In genomic region chr11:27158763-27159679, GRCh38 we compare ENCODE assay signal across 8 cellular contexts.
DNase-seq lines count a peak whose midpoint lies in the region; FAIRE-seq and TF ChIP-seq lines count a peak whose summit lies in the region.

No MANE protein-coding gene starts in this region.

- H3K4me3 Mint-ChIP-seq in Calu3 (ENCODE audit: low read depth, unreplicated experiment): no peak overlapping the region
- H3K4me3 Mint-ChIP-seq in type B pancreatic cell: no peak overlapping the region
- H3K4me3 Mint-ChIP-seq in immature natural killer cell: no peak overlapping the region

- CTCF ChIA-PET in Calu3 (lab: Charles Lee): interaction anchor here (0.6 to 2.4 kb wide), 8 partner anchors 9 to 405 kb away, joined by 3 to 17 read pairs (median 4); no protein-coding TSS in a partner anchor

- H3K27ac ChIP-seq in caudate nucleus (ENCODE audit: low read depth, low read length): no peak overlapping the region

- no peaks in the 10 kb centered on the region for H3K9me3 Mint-ChIP-seq in Calu3 (ENCODE audit: low read depth, unreplicated experiment)
- no peaks in the 10 kb centered on the region for H3K9me3 Mint-ChIP-seq in type B pancreatic cell
- peaks cover 0 to 6% (median under 1%) of the 10 kb centered on the region in 6 donors for H3K9me3 Mint-ChIP-seq in immature natural killer cell

- DNase-seq in Calu3: peak; percentile 53
- peak; percentile 13 for DNase-seq in GM19239 (ENCODE audit: insufficient read length, low spot score)
- DNase-seq in HS-5 (ENCODE audit: low read depth): peak; percentile 52
- peak; percentile 46 for DNase-seq in NT2/D1 (ENCODE audit: low read depth, low spot score)
- peak in 39 of 61 donors; percentile 2 to 80 (median 23) for DNase-seq in caudate nucleus (lab: John Stamatoyannopoulos, UW)
- DNase-seq in kidney glomerular epithelial cell (lab: John Stamatoyannopoulos, UW): peak; percentile 61
- no peak for DNase-seq in type B pancreatic cell (ENCODE audit: extremely low spot score, unreplicated experiment)
- no peak for DNase-seq in immature natural killer cell

- no TSS peak for BruUV-seq in Calu3 (replicated peaks; lab: Mats Ljungman, UMichigan)

- H3K4me1 Mint-ChIP-seq in Calu3 (ENCODE audit: low read depth, unreplicated experiment) (peaks cover 8% of the 10 kb centered on the region), type B pancreatic cell (ENCODE audit: unreplicated experiment) (no peaks in the 10 kb centered on the region), immature natural killer cell (no peaks in the 10 kb centered on the region)

- no peak overlapping the region for H3K9ac ChIP-seq in NT2/D1 (ENCODE audit: insufficient read length, low read depth)

- TF ChIP-seq CTCF in Calu3 (IDR thresholded peaks at IDR 0.05; ENCODE audit: unreplicated experiment) (peak; percentile 71), type B pancreatic cell (conservative IDR thresholded peaks at IDR 0.05) (peak; percentile 90)

- H3K4me3 ChIP-seq in NT2/D1 (ENCODE audit: insufficient read length, low read depth): no peak overlapping the region

- H3K36me3 ChIP-seq in NT2/D1 (ENCODE audit: insufficient read depth, insufficient read length, low read length): no peaks in the 10 kb centered on the region

- no peaks in the 10 kb centered on the region for H3K4me1 ChIP-seq in NT2/D1 (ENCODE audit: insufficient read depth, insufficient read length)

- intact Hi-C loops in Calu3 (cut with micrococcal nuclease; ENCODE audit: unreplicated experiment): loop anchor here (1.0 to 5.0 kb wide), 3 partner anchors 405 to 872 kb away; no protein-coding TSS in a partner anchor

- no peaks in the 10 kb centered on the region for H3K36me3 Mint-ChIP-seq in Calu3 (ENCODE audit: insufficient read depth, unreplicated experiment)
- no peaks in the 10 kb centered on the region for H3K36me3 Mint-ChIP-seq in type B pancreatic cell
- no peaks in the 10 kb centered on the region for H3K36me3 Mint-ChIP-seq in immature natural killer cell

- H3K27me3 Mint-ChIP-seq in Calu3 (ENCODE audit: unreplicated experiment): peaks cover 23% of the 10 kb centered on the region
- H3K27me3 Mint-ChIP-seq in type B pancreatic cell: no peaks in the 10 kb centered on the region
- no peaks in the 10 kb centered on the region for H3K27me3 Mint-ChIP-seq in immature natural killer cell (ENCODE audit: low read depth in 3 of 3)

- H3K27ac Mint-ChIP-seq in Calu3 (ENCODE audit: unreplicated experiment): no peak overlapping the region
- no peak overlapping the region for H3K27ac Mint-ChIP-seq in type B pancreatic cell
- H3K27ac Mint-ChIP-seq in immature natural killer cell: no peak overlapping the region

- H3K9me3 ChIP-seq in NT2/D1 (ENCODE audit: insufficient read depth, low read length): no peaks in the 10 kb centered on the region

- H3K27me3 ChIP-seq in NT2/D1 (ENCODE audit: insufficient read depth, insufficient read length): no peaks in the 10 kb centered on the region

- FAIRE-seq in GM19239 (lab: Jason Lieb, UNC): no peak

Comparison
In these comparisons a context has a peak if more than half of its experiments do, and no peak if none do; other contexts are left out.
1. DNase-seq: peak in Calu3 (single experiment), GM19239 (single experiment), HS-5 (single experiment), NT2/D1 (single experiment), caudate nucleus (39 of 61) and kidney glomerular epithelial cell (single experiment); none in type B pancreatic cell (single experiment) and immature natural killer cell (0 of 3).